In genomic region chr13:27406178-27406939, GRCh38 we compare ENCODE assay signal across 8 cellular contexts. TPM values are rescaled to one million over a fixed set of nuclear protein-coding genes. Genes with fewer than 3 reads are reported as not detected.
A peak's percentile ranks its signal among the peaks of the same experiment; 100 is the strongest.
DNase-seq lines count a peak whose midpoint lies in the region; ATAC-seq and TF ChIP-seq lines count a peak whose summit lies in the region.

No MANE protein-coding gene starts in this region.

- no peak overlapping the region for H3K4me3 ChIP-seq in NB4 (ENCODE audit: low read depth, low read length)
- H3K4me3 ChIP-seq in WERI-Rb-1 (ENCODE audit: low read depth, low read length): no peak overlapping the region
- H3K4me3 ChIP-seq in fibroblast of mammary gland (ENCODE audit: control insufficient read depth, low read depth, low read length): no peak overlapping the region
- no peak overlapping the region for H3K4me3 ChIP-seq in retinal pigment epithelial cell (ENCODE audit: low read length)

- TF ChIP-seq POLR2A in NB4 (IDR thresholded peaks at IDR 0.05; ENCODE audit: extremely low read depth, insufficient read length): no peak

- peak; percentile 30 for DNase-seq in A172 (ENCODE audit: low spot score)
- DNase-seq in DMS53 treated with DMSO at 0.1 percent for 48 hours (lab: John Stamatoyannopoulos, UW; ENCODE audit: unreplicated experiment): peak; percentile 80
- DNase-seq in NB4 (ENCODE audit: low read depth): peak; percentile 70
- peak; percentile 45 for DNase-seq in WERI-Rb-1
- DNase-seq in fibroblast of mammary gland (ENCODE audit: low read depth): peak; percentile 52
- DNase-seq in retinal pigment epithelial cell (ENCODE audit: low read depth): no peak
- no peak for DNase-seq in HPDE6-E6E7 (ENCODE audit: extremely low spot score)

- H3K36me3 ChIP-seq in WERI-Rb-1: no peaks in the 10 kb centered on the region

- TF ChIP-seq CTCF in NB4 (IDR thresholded peaks at IDR 0.05; ENCODE audit: low read depth, low read length) (peak; percentile 66), WERI-Rb-1 (IDR thresholded peaks at IDR 0.05; ENCODE audit: low read depth, low read length) (peak; percentile 74), fibroblast of mammary gland (conservative IDR thresholded peaks at IDR 0.05; ENCODE audit: control insufficient read depth, insufficient read depth, low read depth, low read length) (peak; percentile 57), retinal pigment epithelial cell (conservative IDR thresholded peaks at IDR 0.05; ENCODE audit: low read depth, low read length) (peak; percentile 68)

- peaks cover 98% of the 10 kb centered on the region for H3K27me3 ChIP-seq in WERI-Rb-1 (ENCODE audit: insufficient read depth, low read depth, severe bottlenecking)

- ATAC-seq in HG02588 (IDR thresholded peaks at IDR 0.05; ENCODE audit: unreplicated experiment): no peak

- no peaks in the 10 kb centered on the region for H3K9me3 ChIP-seq in WERI-Rb-1 (ENCODE audit: severe bottlenecking)

- no peak overlapping the region for H3K27ac ChIP-seq in WERI-Rb-1

RNA-seq across cellular contexts. Expression of gene GTF3A, which starts 18.1 kb away (rescaled TPM):
- total RNA-seq in A172 (2014; rRNA removed; shearing (Covaris generic)): 150 and 155 TPM in 2 replicates

RNA-seq across cellular contexts. Expression of gene MTIF3, which starts 44.0 kb away (rescaled TPM):
- total RNA-seq in A172 (2014; rRNA removed; shearing (Covaris generic)): 77.4 and 113 TPM in 2 replicates

Comparison
In these comparisons a context has a peak if more than half of its experiments do, and no peak if none do; other contexts are left out.
1. DNase-seq: peak in A172 (single experiment), DMS53 treated with DMSO at 0.1 percent for 48 hours (single experiment), NB4 (single experiment), WERI-Rb-1 (single experiment) and fibroblast of mammary gland (single experiment); none in retinal pigment epithelial cell (single experiment) and HPDE6-E6E7 (single experiment).
2. Peak in every context shown above with its lines, with median percentiles within 50 percentile points of each other: CTCF ChIP-seq.